ENCODE assay signal across 24 cellular contexts in the genomic region with DNA sequence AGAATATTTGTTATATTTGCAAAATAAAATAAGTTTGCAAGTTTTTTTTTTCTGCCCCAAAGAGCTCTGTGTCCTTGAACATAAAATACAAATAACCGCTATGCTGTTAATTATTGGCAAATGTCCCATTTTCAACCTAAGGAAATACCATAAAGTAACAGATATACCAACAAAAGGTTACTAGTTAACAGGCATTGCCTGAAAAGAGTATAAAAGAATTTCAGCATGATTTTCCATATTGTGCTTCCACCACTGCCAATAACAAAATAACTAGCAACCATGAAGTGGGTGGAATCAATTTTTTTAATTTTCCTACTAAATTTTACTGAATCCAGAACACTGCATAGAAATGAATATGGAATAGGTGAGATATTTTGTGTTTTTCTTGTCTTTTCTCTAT. TPM values are rescaled to one million over a fixed set of nuclear protein-coding genes. Genes with fewer than 3 reads are reported as not detected.
DNase-seq lines count a peak whose midpoint lies in the region; ATAC-seq, FAIRE-seq and TF ChIP-seq lines count a peak whose summit lies in the region.
"Had no signal": no experiment of that assay in that cellular context is flagged by ENCODE, and none has a peak within 500 bp of the region (broad histone marks: within the 10 kb centered on the region; RNA-seq: fewer than 3 reads in every experiment).

TSS of gene AFP (plus strand) at position 238 of the 400 bp plus-strand sequence. CDS start at position 280, 42 bp downstream.

- CTCF ChIA-PET in Caco-2 (lab: Charles Lee), result no interaction called here

- H3K4me2 ChIP-seq in hepatocyte (peak within 1 kb of the TSS; percentile 69), smooth muscle cell (no peak within 1 kb of the TSS)
- H3K4me2 ChIP-seq: BLaER1 had no signal

- no peaks in the 10 kb centered on the region for H3K9me2 ChIP-seq in hepatocyte (replicated peaks; ENCODE audit: insufficient read depth)

- H3F3A ChIP-seq in smooth muscle cell (ENCODE audit: low read depth), result no peaks in the 10 kb centered on the region

- 72% methylated on average over 1 of the region's 1 CpG for WGBS in hepatocyte (ENCODE audit: low lambda C conversion rate, missing lambda C conversion rate)
- WGBS in smooth muscle cell (ENCODE audit: low lambda C conversion rate), result 100% methylated on average over 1 of the region's 1 CpG

- H3K4me3 ChIP-seq in Caco-2 (ENCODE audit: low read depth, low read length) (peak within 1 kb of the TSS; percentile 12), SJCRH30 (no peak within 1 kb of the TSS), hepatocyte (peak within 1 kb of the TSS; percentile 28), smooth muscle cell (peak within 1 kb of the TSS; percentile 40)
- H3K4me3 ChIP-seq: BLaER1 had no signal

- H2AFZ ChIP-seq in hepatocyte (no peak within 1 kb of the TSS), smooth muscle cell (ENCODE audit: low read depth) (no peak within 1 kb of the TSS)

- DNase-seq in Caco-2, result no peak
- no peak for DNase-seq in SJCRH30
- no peak for DNase-seq in hepatocyte (ENCODE audit: low spot score)
- no peak for DNase-seq in smooth muscle cell (lab: John Stamatoyannopoulos, UW; ENCODE audit: unreplicated experiment)
- no peak for DNase-seq in GM19239 (ENCODE audit: insufficient read length, low spot score)
- no peak for DNase-seq in SW480 (ENCODE audit: low spot score)
- DNase-seq: 8988T; ACHN; BE2C; C1 segment of cervical spinal cord; Calu3; CD4-positive, alpha-beta memory T cell; CD4-positive, CD25-positive, alpha-beta regulatory T cell; CD8-positive, alpha-beta memory T cell; COR-L47; DMS79 treated with DMSO at 0.1 percent for 48 hours; GF-D8 had no signal

- H4K20me1 ChIP-seq in hepatocyte (ENCODE audit: insufficient read depth, poor library complexity, severe bottlenecking) (no peaks in the 10 kb centered on the region), smooth muscle cell (ENCODE audit: low read depth) (no peaks in the 10 kb centered on the region)
- H4K20me1 ChIP-seq: BLaER1 had no signal

- no peaks in the 10 kb centered on the region for H3K36me3 Mint-ChIP-seq in Caco-2 (ENCODE audit: insufficient read depth, unreplicated experiment)
- H3K36me3 Mint-ChIP-seq in stimulated activated memory B cell treated with anti-CD40 and anti-IgM and Interleukin-4, amounts not matched to agents 10 μg/mL and 1 μg/mL and 100 μg/mL, for 72 hours, result no peaks in the 10 kb centered on the region
- H3K36me3 Mint-ChIP-seq: CD14-positive monocyte; CD4-positive, alpha-beta memory T cell; CD4-positive, CD25-positive, alpha-beta regulatory T cell; CD8-positive, alpha-beta memory T cell had no signal

- H3K27me3 ChIP-seq in Caco-2 (replicated peaks; ENCODE audit: control insufficient read depth, insufficient read depth, low read length) (no peaks in the 10 kb centered on the region), SJCRH30 (no peaks in the 10 kb centered on the region), hepatocyte (no peaks in the 10 kb centered on the region), smooth muscle cell (ENCODE audit: low read depth) (no peaks in the 10 kb centered on the region)
- H3K27me3 ChIP-seq: BE2C, BLaER1 had no signal

- H3K4me1 ChIP-seq in Caco-2 (peaks cover 34% of the 10 kb centered on the region), SJCRH30 (no peaks in the 10 kb centered on the region), hepatocyte (ENCODE audit: insufficient read depth) (peaks cover 18% of the 10 kb centered on the region), smooth muscle cell (ENCODE audit: low read depth) (no peaks in the 10 kb centered on the region)
- H3K4me1 ChIP-seq: BE2C, BLaER1 had no signal

- H3K27me3 Mint-ChIP-seq in Caco-2 (ENCODE audit: insufficient read depth, unreplicated experiment), result no peaks in the 10 kb centered on the region
- peaks cover 8% of the 10 kb centered on the region for H3K27me3 Mint-ChIP-seq in stimulated activated memory B cell treated with anti-CD40 and anti-IgM and Interleukin-4, amounts not matched to agents 10 μg/mL and 1 μg/mL and 100 μg/mL, for 72 hours
- H3K27me3 Mint-ChIP-seq: CD4-positive, CD25-positive, alpha-beta regulatory T cell had no signal

- no peak for ATAC-seq in GM18858 (IDR thresholded peaks at IDR 0.05; ENCODE audit: unreplicated experiment)
- no peak for ATAC-seq in stimulated activated memory B cell treated with anti-CD40 and anti-IgM and Interleukin-4, amounts not matched to agents 10 μg/mL and 1 μg/mL and 100 μg/mL, for 72 hours

- no peak within 1 kb of the TSS for H3K27ac Mint-ChIP-seq in Caco-2 (ENCODE audit: unreplicated experiment)
- H3K27ac Mint-ChIP-seq in stimulated activated memory B cell treated with anti-CD40 and anti-IgM and Interleukin-4, amounts not matched to agents 10 μg/mL and 1 μg/mL and 100 μg/mL, for 72 hours, result no peak within 1 kb of the TSS
- H3K27ac Mint-ChIP-seq: CD14-positive monocyte; CD4-positive, alpha-beta memory T cell; CD4-positive, CD25-positive, alpha-beta regulatory T cell; CD8-positive, alpha-beta memory T cell had no signal

- no peak within 1 kb of the TSS for H3K27ac ChIP-seq in SJCRH30
- peak within 1 kb of the TSS; percentile 62 for H3K27ac ChIP-seq in hepatocyte
- no peak within 1 kb of the TSS for H3K27ac ChIP-seq in smooth muscle cell (ENCODE audit: low read depth)
- H3K27ac ChIP-seq: BLaER1 had no signal

- intact Hi-C loops in Caco-2 (cut with micrococcal nuclease; ENCODE audit: unreplicated experiment), result no loop called here

- no peak within 1 kb of the TSS for H3K4me3 Mint-ChIP-seq in Caco-2 (ENCODE audit: unreplicated experiment)
- no peak within 1 kb of the TSS for H3K4me3 Mint-ChIP-seq in stimulated activated memory B cell treated with anti-CD40 and anti-IgM and Interleukin-4, amounts not matched to agents 10 μg/mL and 1 μg/mL and 100 μg/mL, for 72 hours
- H3K4me3 Mint-ChIP-seq: CD14-positive monocyte; CD4-positive, alpha-beta memory T cell; CD4-positive, CD25-positive, alpha-beta regulatory T cell; CD8-positive, alpha-beta memory T cell had no signal

- POLR2A ChIA-PET in Caco-2 (lab: Charles Lee), result no interaction called here

- H3K4me1 Mint-ChIP-seq in Caco-2 (ENCODE audit: low read depth, unreplicated experiment), result peaks cover 22% of the 10 kb centered on the region
- no peaks in the 10 kb centered on the region for H3K4me1 Mint-ChIP-seq in stimulated activated memory B cell treated with anti-CD40 and anti-IgM and Interleukin-4, amounts not matched to agents 10 μg/mL and 1 μg/mL and 100 μg/mL, for 72 hours
- H3K4me1 Mint-ChIP-seq: CD14-positive monocyte; CD4-positive, alpha-beta memory T cell; CD4-positive, CD25-positive, alpha-beta regulatory T cell; CD8-positive, alpha-beta memory T cell had no signal

- no peak within 1 kb of the TSS for H3K9ac ChIP-seq in smooth muscle cell (ENCODE audit: low read depth)
- H3K9ac ChIP-seq: BLaER1 had no signal

- H3K36me3 ChIP-seq in Caco-2 (ENCODE audit: control insufficient read depth, insufficient read depth, low read length) (no peaks in the 10 kb centered on the region), SJCRH30 (no peaks in the 10 kb centered on the region), hepatocyte (replicated peaks; ENCODE audit: insufficient read depth, low read depth) (no peaks in the 10 kb centered on the region), smooth muscle cell (ENCODE audit: low read depth) (no peaks in the 10 kb centered on the region)
- H3K36me3 ChIP-seq: BE2C, BLaER1 had no signal

- no peaks in the 10 kb centered on the region for H3K9me3 ChIP-seq in Caco-2
- H3K9me3 ChIP-seq in SJCRH30 (replicated peaks), result no peaks in the 10 kb centered on the region
- H3K9me3 ChIP-seq in hepatocyte (ENCODE audit: low read depth), result no peaks in the 10 kb centered on the region
- H3K9me3 ChIP-seq in smooth muscle cell (replicated peaks; ENCODE audit: low read depth), result no peaks in the 10 kb centered on the region
- H3K9me3 ChIP-seq: BE2C, BLaER1 had no signal

- TF ChIP-seq CTCF in Caco-2 (IDR thresholded peaks at IDR 0.05; ENCODE audit: insufficient read depth in 1 of 2, low read depth in 1 of 2, low read length in 1 of 2, severe bottlenecking in 1 of 2, unreplicated experiment in 1 of 2), result no peak
- TF ChIP-seq CTCF in hepatocyte (IDR thresholded peaks at IDR 0.05; ENCODE audit: poor library complexity), result no peak
- TF ChIP-seq CTCF in smooth muscle cell (IDR thresholded peaks at IDR 0.05; ENCODE audit: borderline replicate concordance, insufficient read depth, poor library complexity, severe bottlenecking), result no peak

- no TSS peak for BruUV-seq in Caco-2 (replicated peaks; lab: Mats Ljungman, UMichigan)

- H3K9me3 Mint-ChIP-seq in Caco-2 (ENCODE audit: unreplicated experiment), result no peaks in the 10 kb centered on the region
- H3K9me3 Mint-ChIP-seq in stimulated activated memory B cell treated with anti-CD40 and anti-IgM and Interleukin-4, amounts not matched to agents 10 μg/mL and 1 μg/mL and 100 μg/mL, for 72 hours, result no peaks in the 10 kb centered on the region
- H3K9me3 Mint-ChIP-seq: CD14-positive monocyte; CD4-positive, alpha-beta memory T cell; CD4-positive, CD25-positive, alpha-beta regulatory T cell; CD8-positive, alpha-beta memory T cell had no signal

- no peak for FAIRE-seq in GM19239 (lab: Jason Lieb, UNC)
- FAIRE-seq: D721Med, GM12891 had no signal

- H3K79me2 ChIP-seq in hepatocyte (peaks cover 28% of the 10 kb centered on the region), smooth muscle cell (ENCODE audit: low read depth) (no peaks in the 10 kb centered on the region)

RNA-seq across cellular contexts. Expression of gene AFP, which starts in this region (rescaled TPM):
- total RNA-seq in Caco-2 (2022), result 158 and 252 TPM in 2 replicates
- 12.7 and 13.3 TPM in 2 replicates for total RNA-seq in SJCRH30 (2014; rRNA removed; shearing (Covaris generic))
- 23,697 and 25,243 TPM in 2 replicates for total RNA-seq in hepatocyte
- polyA plus RNA-seq in hepatocyte, result 11,518 and 15,250 TPM in 2 replicates
- total RNA-seq in smooth muscle cell, result 1.9 and 5.0 TPM in 2 replicates
- polyA plus RNA-seq in smooth muscle cell, result 6.0 and 7.3 TPM in 2 replicates
- total RNA-seq: A673; Calu3; CD4-positive, alpha-beta memory T cell; CD4-positive, CD25-positive, alpha-beta regulatory T cell; CD8-positive, alpha-beta memory T cell had no signal
- polyA plus RNA-seq: CD14-positive monocyte; CD4-positive, alpha-beta memory T cell; CD4-positive, CD25-positive, alpha-beta regulatory T cell; CD8-positive, alpha-beta memory T cell had no signal

Comparison
In these comparisons a context has a peak if more than half of its experiments do, and no peak if none do; other contexts are left out.
1. RNA of gene AFP (total RNA-seq): 23,697 to 25,243 TPM in hepatocyte; 158 to 252 TPM in Caco-2, 12.7 to 13.3 TPM in SJCRH30 and 1.9 to 5.0 TPM in smooth muscle cell; every median in the first group is over 10 times any median in the second.
2. RNA of gene AFP (polyA plus RNA-seq): 11,518 to 15,250 TPM in hepatocyte; 6.0 to 7.3 TPM in smooth muscle cell; every median in the first group is over 1,000 times any median in the second.